ENCODE assay signal across 18 cellular contexts in genomic region chr21:42847726-42848125, GRCh38.
"Had no signal": no experiment of that assay in that cellular context is flagged by ENCODE, and none has a peak within 500 bp of the region (broad histone marks: within the 10 kb centered on the region; RNA-seq: fewer than 3 reads in every experiment).

No MANE protein-coding gene starts in this region.

- DNase-seq: activated CD4-positive, alpha-beta T cell treated with anti-CD3 and anti-CD28 coated beads for 1 hour; activated CD4-positive, alpha-beta T cell treated with anti-CD3 and anti-CD28 coated beads, Interleukin-2, amount 50 U/mL, for 1 hour; activated CD8-positive, alpha-beta T cell treated with anti-CD3 and anti-CD28 coated beads, Interleukin-2, amount 10 ng/mL, durations not matched to agents 7 days and 5 days; activated naive CD4-positive, alpha-beta T cell treated with anti-CD3 and anti-CD28 coated beads, Interleukin-2, amount 50 U/mL, for 16 hours; activated naive CD8-positive, alpha-beta T cell treated with anti-CD3 and anti-CD28 coated beads, Interleukin-2, amount 50 U/mL, for 24 hours; dermis blood vessel endothelial cell; effector CD8-positive, alpha-beta T cell; foreskin melanocyte; glutamatergic neuron; hippocampal formation; naive B cell; occipital lobe; stimulated activated CD4-positive, alpha-beta T cell treated with anti-CD3 and anti-CD28 coated beads, Interleukin-4, amount 100 ng/mL, for 4 hours; stimulated activated naive CD8-positive, alpha-beta T cell treated with anti-CD3 and anti-CD28 coated beads, Interleukin-15, Interleukin-2, amounts not matched to agents 100 U/mL and 50 U/mL, for 24 hours; T-helper 1 cell had no signal

- ATAC-seq: activated CD8-positive, alpha-beta T cell treated with anti-CD3 and anti-CD28 coated beads, Interleukin-2, amount 10 ng/mL, durations not matched to agents 7 days and 5 days; activated naive CD8-positive, alpha-beta T cell treated with anti-CD3 and anti-CD28 coated beads, Interleukin-2, amount 50 U/mL, for 24 hours; esophagus mucosa; left colon; stimulated activated naive CD8-positive, alpha-beta T cell treated with anti-CD3 and anti-CD28 coated beads, Interleukin-15, Interleukin-2, amounts not matched to agents 100 U/mL and 50 U/mL, for 24 hours had no signal

- H3K27me3 Mint-ChIP-seq: activated naive CD8-positive, alpha-beta T cell treated with anti-CD3 and anti-CD28 coated beads, Interleukin-2, amount 50 U/mL, for 24 hours; naive B cell had no signal

- H3K9me3 Mint-ChIP-seq: activated naive CD8-positive, alpha-beta T cell treated with anti-CD3 and anti-CD28 coated beads, Interleukin-2, amount 50 U/mL, for 24 hours had no signal

- H3K4me3 Mint-ChIP-seq: activated CD8-positive, alpha-beta T cell treated with anti-CD3 and anti-CD28 coated beads, Interleukin-2, amount 10 ng/mL, durations not matched to agents 7 days and 5 days; activated naive CD8-positive, alpha-beta T cell treated with anti-CD3 and anti-CD28 coated beads, Interleukin-2, amount 50 U/mL, for 24 hours; naive B cell had no signal

- H3K4me3 ChIP-seq: lung had no signal

- H3K27ac Mint-ChIP-seq: activated CD8-positive, alpha-beta T cell treated with anti-CD3 and anti-CD28 coated beads, Interleukin-2, amount 10 ng/mL, durations not matched to agents 7 days and 5 days; activated naive CD8-positive, alpha-beta T cell treated with anti-CD3 and anti-CD28 coated beads, Interleukin-2, amount 50 U/mL, for 24 hours had no signal
